ENCODE assay signal across 23 cellular contexts in genomic region chr5:174834081-174834480, GRCh38.
"Had no signal": no experiment of that assay in that cellular context is flagged by ENCODE, and none has a peak within 500 bp of the region (broad histone marks: within the 10 kb centered on the region; RNA-seq: fewer than 3 reads in every experiment).

No MANE protein-coding gene starts in this region.

- DNase-seq: activated CD4-positive, alpha-beta memory T cell treated with anti-CD3 and anti-CD28 coated beads for 36 hours; activated CD4-positive, alpha-beta T cell treated with anti-CD3 and anti-CD28 coated beads, Interleukin-2, amount 10 ng/mL, durations not matched to agents 24 days and 14 days; activated CD4-positive, CD25-positive, alpha-beta regulatory T cell treated with anti-CD3 and anti-CD28 coated beads, Interleukin-2, amount 50 U/mL, for 72 hours; activated CD8-positive, alpha-beta memory T cell treated with anti-CD3 and anti-CD28 coated beads, Interleukin-2, amount 50 U/mL, for 4 hours; activated gamma-delta T cell; activated naive CD8-positive, alpha-beta T cell treated with anti-CD3 and anti-CD28 coated beads, Interleukin-2, amount 50 U/mL, for 24 hours; activated T-cell treated with anti-CD3 and anti-CD28 coated beads, Interleukin-2, amount 50 U/mL, for 1 hour; effector memory CD4-positive, alpha-beta T cell; erythroblast; hippocampal formation; left colon; mammary epithelial cell; naive thymus-derived CD4-positive, alpha-beta T cell; ovary; stimulated activated CD4-positive, alpha-beta T cell treated with anti-CD3 and anti-CD28 coated beads, Interleukin-2, amount 100 ng/mL, for 24 hours; stimulated activated naive B cell treated with anti-CD40 and anti-IgM and Interleukin-4, amounts not matched to agents 10 μg/mL and 1 μg/mL and 100 μg/mL, for 72 hours; stomach; T-helper 17 cell; T1000; thyroid gland; upper lobe of left lung had no signal

- H3K27me3 ChIP-seq: ovary, stomach, thyroid gland, upper lobe of left lung, vagina had no signal

- H3K4me1 ChIP-seq: stomach, thyroid gland, upper lobe of left lung, vagina had no signal

- H3K36me3 ChIP-seq: ovary, stomach, thyroid gland, upper lobe of left lung, vagina had no signal

- H3K27ac ChIP-seq: ovary, stomach, thyroid gland, upper lobe of left lung, vagina had no signal

- H3K4me2 ChIP-seq: smooth muscle cell had no signal

- H3K9me3 ChIP-seq: ovary, stomach, thyroid gland, upper lobe of left lung, vagina had no signal

- H3K4me3 ChIP-seq: ovary, smooth muscle cell, stomach, thyroid gland, upper lobe of left lung, vagina had no signal
